Comparison of ENCODE assay signal across 8 cellular contexts in the genomic region with DNA sequence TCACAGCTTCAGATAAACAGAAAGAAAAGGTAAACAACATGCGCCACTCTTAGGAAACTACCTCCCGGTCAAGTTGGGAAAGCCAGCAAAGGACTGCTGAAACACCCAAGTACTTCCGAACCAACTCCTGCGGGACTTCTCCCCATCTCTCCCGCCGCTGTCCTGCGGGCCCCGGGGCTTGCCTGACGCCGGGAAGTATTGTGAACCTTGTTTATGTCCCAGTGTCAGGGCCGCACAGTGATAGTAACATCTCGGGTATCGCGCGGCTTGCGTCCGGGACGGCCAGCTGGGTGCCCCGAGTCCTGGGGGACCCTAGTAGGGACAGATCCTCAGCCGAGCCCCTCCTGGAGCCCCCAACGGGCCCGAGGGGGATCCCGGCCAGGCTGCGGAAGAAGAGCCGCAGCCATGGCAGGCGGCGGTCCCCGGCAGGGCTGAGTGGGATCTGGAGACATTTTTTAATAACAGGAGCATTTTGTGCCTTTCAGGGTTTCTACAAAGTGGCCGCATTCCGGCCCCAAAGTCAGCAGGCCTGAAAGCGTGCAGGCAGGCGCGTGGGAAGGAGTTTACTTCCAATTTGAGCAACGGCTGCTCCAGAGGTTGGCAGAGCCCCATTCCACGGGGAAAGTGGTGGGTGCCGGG. TPM values are rescaled to one million over a fixed set of nuclear protein-coding genes. Genes with fewer than 3 reads are reported as not detected.
DNase-seq lines count a peak whose midpoint lies in the region; ATAC-seq, FAIRE-seq and TF ChIP-seq lines count a peak whose summit lies in the region.

No MANE protein-coding gene starts in this region.

- no peak for TF ChIP-seq CTCF in BJ (IDR thresholded peaks at IDR 0.05; ENCODE audit: insufficient read depth, low read depth, low read length)
- TF ChIP-seq CTCF in K562 (IDR thresholded peaks at IDR 0.05 in 2 of 3, conservative IDR thresholded peaks at IDR 0.05 in 1 of 3; ENCODE audit: insufficient read depth in 2 of 3, low read depth in 1 of 3, low read length in 3 of 3) = no peak

- peak; percentile 67 for FAIRE-seq in K562 (lab: Jason Lieb, UNC)

- in situ Hi-C loops in K562 (cut with MboI) = no loop called here

- peaks cover 6% of the 10 kb centered on the region for H3K36me3 Mint-ChIP-seq in T-cell

- H3K9ac ChIP-seq in K562 (ENCODE audit: insufficient read depth in 1 of 2, low read depth in 2 of 2, low read length in 2 of 2) (peak overlapping the region; percentile 90 to 97), iPS-20b (ENCODE audit: low read depth, low read length) (peak overlapping the region; percentile 92), skeletal muscle satellite cell (ENCODE audit: low read depth, low read length) (peak overlapping the region; percentile 99)

- H3K9me3 Mint-ChIP-seq in T-cell = no peaks in the 10 kb centered on the region

- peak overlapping the region; percentile 90 to 95 (median 93) for H3K4me3 Mint-ChIP-seq in T-cell

- H3K27ac Mint-ChIP-seq in T-cell = peak overlapping the region; percentile 78 to 96

- WGBS in K562 (ENCODE audit: insufficient coverage, low coverage, missing lambda C conversion rate) = under 1% methylated on average over 34 of the region's 36 CpGs

- BruUV-seq in K562 (replicated peaks; lab: Mats Ljungman, UMichigan) = no TSS peak

- H3K4me1 Mint-ChIP-seq in T-cell = peaks cover 35 to 41% (median 40%) of the 10 kb centered on the region in 3 donors

- peak overlapping the region; percentile 82 for H2AFZ ChIP-seq in K562 (ENCODE audit: low read depth, low read length)

- no peaks in the 10 kb centered on the region for H3K9me3 ChIP-seq in K562 (replicated peaks; ENCODE audit: control insufficient read depth, insufficient read depth, low read depth, low read length)
- H3K9me3 ChIP-seq in iPS-20b (ENCODE audit: insufficient read depth, low read depth, low read length) = no peaks in the 10 kb centered on the region
- no peaks in the 10 kb centered on the region for H3K9me3 ChIP-seq in skeletal muscle satellite cell (replicated peaks; ENCODE audit: low read length)

- peaks cover 55% of the 10 kb centered on the region for H3K79me2 ChIP-seq in K562 (ENCODE audit: control insufficient read depth, insufficient read depth, low read length)

- no peaks in the 10 kb centered on the region for H3K27me3 ChIP-seq in BJ (ENCODE audit: control insufficient read depth, insufficient read depth, low read length)
- no peaks in the 10 kb centered on the region for H3K27me3 ChIP-seq in K562 (ENCODE audit: control insufficient read depth in 2 of 2, insufficient read depth in 2 of 2, low read length in 2 of 2)
- no peaks in the 10 kb centered on the region for H3K27me3 ChIP-seq in iPS-20b (ENCODE audit: insufficient read depth, low read length)
- H3K27me3 ChIP-seq in skeletal muscle satellite cell (ENCODE audit: control insufficient read depth, insufficient read depth, low read length) = no peaks in the 10 kb centered on the region

- ATAC-seq in GM19351 (IDR thresholded peaks at IDR 0.05; ENCODE audit: unreplicated experiment) (peak; percentile 28), T-cell (replicated peaks in 1 of 4) (peak in 3 of 4 experiments; percentile 1 to 3 (median 1)), K562 (peak; percentile 81)

- H3K9me1 ChIP-seq in K562 (ENCODE audit: control insufficient read depth, insufficient read depth, low read length) = no peaks in the 10 kb centered on the region

- H3K27ac ChIP-seq in K562 (ENCODE audit: extremely low read depth, low read depth, low read length) (peak overlapping the region; percentile 86), iPS-20b (ENCODE audit: low read length) (peak overlapping the region; percentile 76)

- no peak; the same call in none of the 2 replicates for TF ChIP-seq POLR2A in K562 (conservative IDR thresholded peaks at IDR 0.05)

- CTCF ChIA-PET in BJ (lab: Yijun Ruan, JAX) (interaction anchor here (1.3 to 13.8 kb wide), 3 partner anchors 87 to 116 kb away, joined by 5 to 129 read pairs (median 9); no protein-coding TSS in a partner anchor), T-cell (lab: Charles Lee) (interaction anchor here in 1 of 2 donors (1.1 to 1.3 kb wide), 2 partner anchors 102 to 113 kb away, joined by 4 to 7 read pairs; a partner anchor contains a TSS), K562 (lab: Yijun Ruan, JAX; ENCODE audit: low intra/inter-chr PET ratio) (interaction anchor here (0.6 kb wide), 1 partner anchor 662 kb away, joined by 3 read pairs; no protein-coding TSS in a partner anchor)

- TF ChIP-seq EP300 in K562 (IDR thresholded peaks at IDR 0.05; ENCODE audit: low read length) = no peak

- H3K4me3 ChIP-seq in BJ (ENCODE audit: low read depth, low read length) (peak overlapping the region; percentile 96), K562 (peak overlapping the region; percentile 70), iPS-20b (ENCODE audit: low read length) (peak overlapping the region; percentile 95), skeletal muscle satellite cell (ENCODE audit: low read length) (peak overlapping the region; percentile 99)

- peak overlapping the region; percentile 84 for H3K4me2 ChIP-seq in K562 (ENCODE audit: insufficient read depth, low read length)
- H3K4me2 ChIP-seq in skeletal muscle satellite cell (ENCODE audit: low read length) = peak overlapping the region; percentile 89

- H4K20me1 ChIP-seq in K562 (replicated peaks; ENCODE audit: control insufficient read depth, insufficient read depth, low read length) = no peaks in the 10 kb centered on the region

- H3K4me1 ChIP-seq in K562 (replicated peaks in 1 of 2; ENCODE audit: control insufficient read depth in 2 of 2, insufficient read depth in 2 of 2, low read length in 2 of 2) (peaks cover 10 to 12% of the 10 kb centered on the region in 2 experiments; a peak in 4 of 5 replicates), iPS-20b (ENCODE audit: insufficient read depth, low read length) (0 out of 2 replicates have a peak, but pooled peaks cover 3% of the 10 kb centered on the region), skeletal muscle satellite cell (ENCODE audit: control insufficient read depth, insufficient read depth, low read length) (peaks cover 11% of the 10 kb centered on the region)

- POLR2A ChIA-PET in BJ (lab: Charles Lee) = interaction anchor here (2.0 kb wide), 1 partner anchor 120 kb away, joined by 8 read pairs; a partner anchor contains a TSS
- POLR2A ChIA-PET in T-cell (lab: Charles Lee) = no interaction called here
- POLR2A ChIA-PET in K562 (lab: Yijun Ruan, JAX) = interaction anchor here (0.6 to 5.2 kb wide), 12 partner anchors 10 to 202 kb away, joined by 3 to 99 read pairs (median 4); a partner anchor contains a TSS

- H3K36me3 ChIP-seq in BJ (ENCODE audit: control insufficient read depth, insufficient read depth, low read length) (no peaks in the 10 kb centered on the region; the same call in 1 of the 2 replicates), K562 (ENCODE audit: control insufficient read depth, insufficient read depth, low read length) (peaks cover 29% of the 10 kb centered on the region; the same call in 2 of the 3 replicates), iPS-20b (ENCODE audit: insufficient read depth, low read depth, low read length) (peaks cover 12% of the 10 kb centered on the region), skeletal muscle satellite cell (ENCODE audit: insufficient read depth, low read length) (peaks cover 9% of the 10 kb centered on the region)

- no peak for DNase-seq in BJ (ENCODE audit: low read depth)
- DNase-seq in HT-29 (ENCODE audit: low spot score) = peak; percentile 73
- DNase-seq in T-cell = peak in 29 of 34 experiments; percentile 2 to 44 (median 12)
- DNase-seq in K562 (ENCODE audit: extremely low read depth in 1 of 4, low spot score in 3 of 4) = peak; percentile 59 to 72 (median 59)
- DNase-seq in NCI-H2107 treated with DMSO at 0.1 percent for 48 hours (lab: John Stamatoyannopoulos, UW; ENCODE audit: unreplicated experiment) = no peak

- intact Hi-C loops in K562 (cut with micrococcal nuclease) = loop anchor here (2.0 to 5.0 kb wide), 2 partner anchors 152 to 200 kb away; no protein-coding TSS in a partner anchor

- H3K27me3 Mint-ChIP-seq in T-cell = no peaks in the 10 kb centered on the region

- TF ChIP-seq RAD21 in K562 (CRISPR knock-in tag; conservative IDR thresholded peaks at IDR 0.05 in 1 of 2, IDR thresholded peaks at IDR 0.05 in 1 of 2) = no peak

RNA-seq across cellular contexts. Expression of a gene that starts 0.7 kb away (rescaled TPM):
- polyA plus RNA-seq in BJ (2011; rRNA removed) (13.3 and 29.7 TPM in 2 replicates), K562 (2011; rRNA removed) (50.2 and 79.0 TPM in 2 replicates), K562 (2014; fragmentation: Illumina TruSeq; extraction: Trizol) (54.6 and 63.1 TPM in 2 replicates), K562 (2014; fragmentation: Nextera tagmentation; extraction: Ambion mirVana) (10 to 100 TPM; 11.2 to 13.4 TPM), K562 (2014; rRNA removed) (66.6 and 83.3 TPM in 2 replicates)
- polyA minus RNA-seq in BJ (2011; rRNA and poly(A)+ RNA removed) = 7.4 and 13.1 TPM in 2 replicates
- total RNA-seq in HT-29 (2014; rRNA removed; shearing (Covaris generic)) = 24.5 and 31.4 TPM in 2 replicates
- total RNA-seq in T-cell (10 to 100 TPM; 32.6 to 54.4 (median 51.1) TPM), K562 (2014; rRNA removed) (37.0 and 39.6 TPM in 2 replicates), K562 (2014; rRNA removed; fragmentation: Illumina TruSeq; extraction: Trizol) (50.9 and 55.9 TPM in 2 replicates), K562 (2015; rRNA removed; fragmentation: Illumina TruSeq; extraction: Trizol) (51.3 and 52.1 TPM in 2 replicates), K562 (2021) (61.5 and 67.1 TPM in 2 replicates)
- total RNA-seq in K562 (2011; cell fraction: chromatin; rRNA removed; ENCODE audit: low replicate concordance) = 33.8 and 107 TPM in 2 replicates
- 18.4 and 18.7 TPM in 2 replicates for total RNA-seq in K562 (2011; cell fraction: nucleolus; rRNA removed)
- 32.0 and 40.7 TPM in 2 replicates for total RNA-seq in K562 (2011; cell fraction: nucleoplasm; rRNA removed)
- polyA plus RNA-seq in K562 (2011; cell fraction: cytosol; rRNA removed) = 16.6 and 19.7 TPM in 2 replicates
- 19.1 and 28.2 TPM in 2 replicates for polyA plus RNA-seq in K562 (2011; cell fraction: nucleus; rRNA removed)
- 30.9 and 45.6 TPM in 2 replicates for polyA plus RNA-seq in K562 (2012)
- polyA minus RNA-seq in K562 (2011; rRNA and poly(A)+ RNA removed) = 132 and 144 TPM in 2 replicates
- 29.6 and 38.5 TPM in 2 replicates for polyA minus RNA-seq in K562 (2011; cell fraction: cytosol; rRNA and poly(A)+ RNA removed)
- polyA minus RNA-seq in K562 (2011; cell fraction: nucleus; rRNA and poly(A)+ RNA removed) = 25.8 and 40.2 TPM in 2 replicates
- 35.2 and 43.3 TPM in 2 replicates for total RNA-seq in skeletal muscle satellite cell (2012; rRNA removed)

RNA-seq across cellular contexts. Expression of a gene that starts 26.8 kb away (rescaled TPM):
- polyA plus RNA-seq in BJ (2011; rRNA removed) (0.07 and 0.09 TPM in 2 replicates), K562 (2011; rRNA removed) (0.03 and 0.05 TPM in 2 replicates), K562 (2014; fragmentation: Illumina TruSeq; extraction: Trizol) (not detected in 2 replicates), K562 (2014; fragmentation: Nextera tagmentation; extraction: Ambion mirVana) (not detected), K562 (2014; rRNA removed) (not detected in 2 replicates)
- 0.09 TPM in 1 of 2 replicates, not detected in the other for polyA minus RNA-seq in BJ (2011; rRNA and poly(A)+ RNA removed)
- total RNA-seq in HT-29 (2014; rRNA removed; shearing (Covaris generic)) = 0.03 TPM in 1 of 2 replicates, not detected in the other
- total RNA-seq in T-cell (under 1 TPM; 0.16 to 0.67 (median 0.36) TPM), K562 (2014; rRNA removed) (0.04 TPM in 1 of 2 replicates, not detected in the other), K562 (2014; rRNA removed; fragmentation: Illumina TruSeq; extraction: Trizol) (not detected in 2 replicates), K562 (2015; rRNA removed; fragmentation: Illumina TruSeq; extraction: Trizol) (not detected in 2 replicates), K562 (2021) (not detected in 2 replicates)
- total RNA-seq in K562 (2011; cell fraction: chromatin; rRNA removed; ENCODE audit: low replicate concordance) = 0.07 TPM in 1 of 2 replicates, not detected in the other
- 0.13 and 0.17 TPM in 2 replicates for total RNA-seq in K562 (2011; cell fraction: nucleolus; rRNA removed)
- total RNA-seq in K562 (2011; cell fraction: nucleoplasm; rRNA removed) = 0.15 TPM in 1 of 2 replicates, not detected in the other
- 0.01 TPM in 2 replicates for polyA plus RNA-seq in K562 (2011; cell fraction: cytosol; rRNA removed)
- 0.03 and 0.06 TPM in 2 replicates for polyA plus RNA-seq in K562 (2011; cell fraction: nucleus; rRNA removed)
- 0.35 and 0.60 TPM in 2 replicates for polyA plus RNA-seq in K562 (2012)
- polyA minus RNA-seq in K562 (2011; rRNA and poly(A)+ RNA removed) = 0.06 TPM in 1 of 2 replicates, not detected in the other
- polyA minus RNA-seq in K562 (2011; cell fraction: cytosol; rRNA and poly(A)+ RNA removed) = not detected in 2 replicates
- polyA minus RNA-seq in K562 (2011; cell fraction: nucleus; rRNA and poly(A)+ RNA removed) = under 0.01 TPM in 1 of 2 replicates, not detected in the other
- 0.25 and 2.0 TPM in 2 replicates for total RNA-seq in skeletal muscle satellite cell (2012; rRNA removed)

RNA-seq across cellular contexts. Expression of a gene that starts 50.8 kb away (rescaled TPM):
- polyA plus RNA-seq in BJ (2011; rRNA removed) (11.8 and 12.0 TPM in 2 replicates), K562 (2011; rRNA removed) (20.1 and 21.9 TPM in 2 replicates), K562 (2014; fragmentation: Illumina TruSeq; extraction: Trizol) (26.5 and 30.2 TPM in 2 replicates), K562 (2014; fragmentation: Nextera tagmentation; extraction: Ambion mirVana) (10 to 100 TPM; 11.8 to 12.1 TPM), K562 (2014; rRNA removed) (19.1 and 22.9 TPM in 2 replicates)
- polyA minus RNA-seq in BJ (2011; rRNA and poly(A)+ RNA removed) = 12.5 and 28.3 TPM in 2 replicates
- 9.8 and 9.9 TPM in 2 replicates for total RNA-seq in HT-29 (2014; rRNA removed; shearing (Covaris generic))
- total RNA-seq in T-cell (10 to 100 TPM; 33.2 to 43.6 (median 36.7) TPM), K562 (2014; rRNA removed) (16.4 and 18.9 TPM in 2 replicates), K562 (2014; rRNA removed; fragmentation: Illumina TruSeq; extraction: Trizol) (15.8 and 17.1 TPM in 2 replicates), K562 (2015; rRNA removed; fragmentation: Illumina TruSeq; extraction: Trizol) (15.7 and 18.8 TPM in 2 replicates), K562 (2021) (22.8 and 24.4 TPM in 2 replicates)
- total RNA-seq in K562 (2011; cell fraction: chromatin; rRNA removed; ENCODE audit: low replicate concordance) = 23.6 and 32.7 TPM in 2 replicates
- 18.0 TPM in 2 replicates for total RNA-seq in K562 (2011; cell fraction: nucleolus; rRNA removed)
- 23.0 and 29.0 TPM in 2 replicates for total RNA-seq in K562 (2011; cell fraction: nucleoplasm; rRNA removed)
- polyA plus RNA-seq in K562 (2011; cell fraction: cytosol; rRNA removed) = 13.4 and 15.0 TPM in 2 replicates
- polyA plus RNA-seq in K562 (2011; cell fraction: nucleus; rRNA removed) = 11.2 and 14.6 TPM in 2 replicates
- polyA plus RNA-seq in K562 (2012) = 18.3 and 20.3 TPM in 2 replicates
- polyA minus RNA-seq in K562 (2011; rRNA and poly(A)+ RNA removed) = 13.9 and 14.7 TPM in 2 replicates
- 12.7 and 15.0 TPM in 2 replicates for polyA minus RNA-seq in K562 (2011; cell fraction: cytosol; rRNA and poly(A)+ RNA removed)
- 5.9 and 8.6 TPM in 2 replicates for polyA minus RNA-seq in K562 (2011; cell fraction: nucleus; rRNA and poly(A)+ RNA removed)
- total RNA-seq in skeletal muscle satellite cell (2012; rRNA removed) = 15.7 and 16.8 TPM in 2 replicates

Comparison
In these comparisons a context has a peak if more than half of its experiments do, and no peak if none do; other contexts are left out.
1. DNase-seq: peak in HT-29 (single experiment), T-cell (29 of 34) and K562 (4 of 4); none in BJ (single experiment) and NCI-H2107 treated with DMSO at 0.1 percent for 48 hours (single experiment).
2. ATAC-seq: peak in every context shown above with its lines; median percentile 81 in K562; 28 in GM19351; 1 in T-cell.
3. POLR2A ChIA-PET loops: an anchor here in BJ (2.0 kb wide) and K562 (0.6 to 5.2 kb wide); none called in T-cell.
4. Peak in every context shown above with its lines, with median percentiles within 50 percentile points of each other: H3K4me3 ChIP-seq and H3K9ac ChIP-seq.